ENCODE assay signal across 29 cellular contexts in genomic region chr10:107889101-107889500, GRCh38.
"Had no signal": no experiment of that assay in that cellular context is flagged by ENCODE, and none has a peak within 500 bp of the region (broad histone marks: within the 10 kb centered on the region; RNA-seq: fewer than 3 reads in every experiment).

No MANE protein-coding gene starts in this region.

- H3K36me3 ChIP-seq: adrenal gland, esophagus muscularis mucosa, gastroesophageal sphincter had no signal

- H3K27me3 ChIP-seq: adrenal gland, body of pancreas, esophagus muscularis mucosa, gastroesophageal sphincter had no signal

- H3K9me3 ChIP-seq: adrenal gland, body of pancreas, esophagus muscularis mucosa had no signal

- ATAC-seq: activated CD4-positive, alpha-beta T cell treated with anti-CD3 and anti-CD28 coated beads for 36 hours; activated CD8-positive, alpha-beta memory T cell treated with anti-CD3 and anti-CD28 coated beads, Interleukin-2, amount 10 ng/mL, durations not matched to agents 7 days and 5 days; activated CD8-positive, alpha-beta T cell treated with anti-CD3 and anti-CD28 coated beads, Interleukin-2, amount 10 ng/mL, durations not matched to agents 7 days and 5 days; activated naive CD8-positive, alpha-beta T cell treated with anti-CD3 and anti-CD28 coated beads, Interleukin-2, amount 50 U/mL, for 24 hours; body of pancreas; effector memory CD8-positive, alpha-beta T cell; gastroesophageal sphincter had no signal

- DNase-seq: activated CD4-positive, alpha-beta memory T cell treated with anti-CD3 and anti-CD28 coated beads for 36 hours; activated CD4-positive, alpha-beta T cell treated with anti-CD3 and anti-CD28 coated beads for 36 hours; activated CD4-positive, alpha-beta T cell treated with anti-CD3 and anti-CD28 coated beads, Interleukin-2, amount 10 ng/mL, durations not matched to agents 24 days and 14 days; activated CD4-positive, CD25-positive, alpha-beta regulatory T cell; activated CD4-positive, CD25-positive, alpha-beta regulatory T cell treated with anti-CD3 and anti-CD28 coated beads, Interleukin-2, amount 50 U/mL, for 72 hours; activated CD8-positive, alpha-beta memory T cell treated with anti-CD3 and anti-CD28 coated beads, Interleukin-2, amount 10 ng/mL, durations not matched to agents 7 days and 5 days; activated CD8-positive, alpha-beta memory T cell treated with anti-CD3 and anti-CD28 coated beads, Interleukin-2, amount 50 U/mL, for 4 hours; activated CD8-positive, alpha-beta T cell treated with anti-CD3 and anti-CD28 coated beads, Interleukin-2, amount 10 ng/mL, durations not matched to agents 7 days and 5 days; activated effector memory CD4-positive, alpha-beta T cell treated with anti-CD3 and anti-CD28 coated beads, Interleukin-2, amount 50 U/mL, for 16 hours; activated naive CD4-positive, alpha-beta T cell treated with anti-CD3 and anti-CD28 coated beads for 36 hours; activated naive CD8-positive, alpha-beta T cell treated with anti-CD3 and anti-CD28 coated beads for 36 hours; activated naive CD8-positive, alpha-beta T cell treated with anti-CD3 and anti-CD28 coated beads, Interleukin-2, amount 50 U/mL, for 24 hours; activated T-cell treated with anti-CD3 and anti-CD28 coated beads, Interleukin-2, amount 50 U/mL, for 1 hour; activated T-cell treated with anti-CD3 and anti-CD28 coated beads, Interleukin-2, amount 50 U/mL, for 48 hours; adrenal gland; amygdala; aorta; body of pancreas; caudate nucleus; cortex of kidney; dermis blood vessel endothelial cell; effector CD4-positive, alpha-beta T cell; effector memory CD8-positive, alpha-beta T cell; erythroblast; foreskin melanocyte; T-helper 2 cell had no signal

- H3K27ac ChIP-seq: adrenal gland, body of pancreas, esophagus muscularis mucosa, gastroesophageal sphincter had no signal

- H3K4me3 ChIP-seq: adrenal gland, body of pancreas, esophagus muscularis mucosa, gastroesophageal sphincter had no signal

- H3K4me1 ChIP-seq: adrenal gland, body of pancreas, esophagus muscularis mucosa, gastroesophageal sphincter had no signal

- FAIRE-seq: colon had no signal
